ENCODE assay signal across 1 cellular context in genomic region chr6:7910298-7910653, GRCh38.
TF ChIP-seq lines count a peak whose summit lies in the region.

No MANE protein-coding gene starts in this region.

TF ChIP-seq in SK-N-SH, 30 proteins besides CTCF, POLR2A, EP300 and RAD21 (continued from another document):
- TF ChIP-seq REST (IDR thresholded peaks at IDR 0.05; ENCODE audit: low read depth, low read length) = no peak
- TF ChIP-seq TAF1 (IDR thresholded peaks at IDR 0.05; ENCODE audit: borderline replicate concordance, low read depth, low read length) = no peak
- no peak for TF ChIP-seq FOXM1 (IDR thresholded peaks at IDR 0.05; ENCODE audit: low read depth)
- no peak for TF ChIP-seq CHD2 (IDR thresholded peaks at IDR 0.05; ENCODE audit: low read length, partially characterized antibody)
- TF ChIP-seq JUND (IDR thresholded peaks at IDR 0.05) = no peak
- no peak for TF ChIP-seq MEF2A (IDR thresholded peaks at IDR 0.05; ENCODE audit: borderline replicate concordance, low read depth)
